9 cellular contexts compared by ENCODE assay signal in the genomic region with DNA sequence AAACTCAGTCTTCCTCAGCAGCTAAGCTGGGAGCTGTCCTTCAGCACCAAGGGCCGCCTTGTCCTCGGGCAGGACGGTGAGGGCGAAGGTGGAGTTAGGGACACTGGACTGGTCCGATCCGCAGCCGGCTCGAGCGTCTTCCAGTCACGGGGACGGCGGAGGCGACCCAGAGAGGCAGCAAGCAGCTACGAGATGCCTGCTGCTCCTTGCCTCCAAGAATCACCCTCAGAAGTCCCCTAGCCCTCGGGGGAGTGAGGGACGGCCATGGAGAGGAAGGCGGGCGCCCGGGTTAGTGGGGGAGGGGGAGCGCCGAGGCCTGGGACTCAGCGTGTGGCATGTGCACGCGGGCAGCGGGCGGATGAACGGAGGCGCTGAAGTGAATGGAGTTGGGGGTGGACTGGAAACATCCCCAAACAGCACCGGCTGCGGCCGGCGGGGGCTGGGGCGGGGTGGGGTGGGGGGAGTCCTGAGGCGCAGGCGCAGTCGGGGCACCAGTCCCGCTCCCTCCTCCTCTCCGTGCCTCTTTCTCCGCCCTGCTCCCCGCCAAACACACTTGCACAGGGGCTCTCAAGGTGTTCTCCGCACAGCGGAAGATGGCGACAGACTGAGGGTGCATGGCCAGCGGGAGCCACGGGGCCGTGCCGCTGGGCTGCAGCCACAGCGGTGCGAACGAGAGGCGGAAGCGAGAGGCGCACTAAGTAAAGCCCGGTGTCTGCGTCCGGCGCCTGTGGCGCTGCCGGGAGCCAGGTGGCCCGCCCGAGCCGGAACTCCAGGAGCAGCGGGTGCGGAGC. TPM values are rescaled to one million over a fixed set of nuclear protein-coding genes. Genes with fewer than 3 reads are reported as not detected.
DNase-seq lines count a peak whose midpoint lies in the region; FAIRE-seq and TF ChIP-seq lines count a peak whose summit lies in the region.
"Had no signal": no experiment of that assay in that cellular context is flagged by ENCODE, and none has a peak within 500 bp of the region (broad histone marks: within the 10 kb centered on the region; RNA-seq: fewer than 3 reads in every experiment).

NALF2 (plus strand) TSS at position 492 of the 791 bp plus-strand sequence. CDS start 957 bp downstream, outside the sequence.

- H3K27me3 ChIP-seq in Caco-2 (replicated peaks; ENCODE audit: control insufficient read depth, insufficient read depth, low read length) (no peaks in the 10 kb centered on the region), HUES6 (ENCODE audit: control insufficient read depth, insufficient read depth, low read length) (peaks cover 73% of the 10 kb centered on the region)

- H3K4me3 ChIP-seq in Caco-2 (ENCODE audit: low read depth, low read length) (peak within 1 kb of the TSS; percentile 63), HUES6 (ENCODE audit: low read depth, low read length) (peak within 1 kb of the TSS; percentile 87), kidney (ENCODE audit: low read length in 2 of 2) (peak within 1 kb of the TSS; percentile 42 to 46)

- H3K27ac ChIP-seq in HUES6 (ENCODE audit: low read depth, low read length) (no peak within 1 kb of the TSS), RWPE1 (no peak within 1 kb of the TSS), kidney (ENCODE audit: low read depth in 2 of 2, low read length in 2 of 2) (no peak within 1 kb of the TSS)

- POLR2A ChIA-PET in Caco-2 (lab: Charles Lee) (no interaction called here), RWPE1 (lab: Yijun Ruan, JAX; ENCODE audit: low non-redundant PET) (no interaction called here)

- intact Hi-C loops in Caco-2 (cut with micrococcal nuclease; ENCODE audit: unreplicated experiment) (loop anchor here (1.0 kb wide), 1 partner anchor 52 kb away; no protein-coding TSS in a partner anchor), kidney (cut with DNase I) (no loop called here)

- TF ChIP-seq CTCF in Caco-2 (IDR thresholded peaks at IDR 0.05; ENCODE audit: insufficient read depth in 1 of 2, low read depth in 1 of 2, low read length in 1 of 2, severe bottlenecking in 1 of 2, unreplicated experiment in 1 of 2) (no peak), RWPE1 (conservative IDR thresholded peaks at IDR 0.05; ENCODE audit: low read depth) (no peak), kidney (IDR thresholded peaks at IDR 0.05; ENCODE audit: borderline replicate concordance, extremely low read depth, insufficient read depth) (no peak), D721Med (IDR thresholded peaks at IDR 0.05; ENCODE audit: insufficient read depth, missing control alignments) (no peak)

- no peaks in the 10 kb centered on the region for H3K36me3 Mint-ChIP-seq in Caco-2 (ENCODE audit: insufficient read depth, unreplicated experiment)

- FAIRE-seq in kidney (lab: Jason Lieb, UNC): no peak
- no peak for FAIRE-seq in D721Med (lab: Jason Lieb, UNC)

- H3K36me3 ChIP-seq in Caco-2 (ENCODE audit: control insufficient read depth, insufficient read depth, low read length): no peaks in the 10 kb centered on the region
- H3K36me3 ChIP-seq in HUES6 (ENCODE audit: control insufficient read depth, insufficient read depth, low read length): no peaks in the 10 kb centered on the region
- no peaks in the 10 kb centered on the region for H3K36me3 ChIP-seq in kidney (ENCODE audit: control insufficient read depth in 1 of 2, insufficient read depth in 2 of 2, low read length in 2 of 2)

- H3K27ac Mint-ChIP-seq in Caco-2 (ENCODE audit: unreplicated experiment): no peak within 1 kb of the TSS

- H3K4me1 ChIP-seq in Caco-2 (no peaks in the 10 kb centered on the region), HUES6 (ENCODE audit: control insufficient read depth, insufficient read depth, low read length) (peaks cover 18% of the 10 kb centered on the region), kidney (ENCODE audit: control insufficient read depth in 1 of 2, insufficient read depth in 1 of 2, low read depth in 1 of 2, low read length in 2 of 2) (no peaks in the 10 kb centered on the region)

- no TSS peak for BruUV-seq in Caco-2 (replicated peaks; lab: Mats Ljungman, UMichigan)

- DNase-seq in Caco-2: peak; percentile 80 to 81
- peak; percentile 14 for DNase-seq in RWPE1 (ENCODE audit: low spot score)
- peak; percentile 74 for DNase-seq in cerebellar cortex (ENCODE audit: low spot score)
- peak; percentile 85 for DNase-seq in kidney
- DNase-seq in stimulated activated CD4-positive, alpha-beta T cell treated with anti-CD3 and anti-CD28 coated beads, Interleukin-15, amount 100 ng/mL, for 24 hours: peak; percentile 56
- DNase-seq in KG1 (lab: John Stamatoyannopoulos, UW): no peak
- DNase-seq in D721Med (ENCODE audit: insufficient read length, low spot score): no peak

- peak within 1 kb of the TSS; percentile 77 for H3K4me3 Mint-ChIP-seq in Caco-2 (ENCODE audit: unreplicated experiment)

- H3K9me3 Mint-ChIP-seq in Caco-2 (ENCODE audit: unreplicated experiment): no peaks in the 10 kb centered on the region

- no peaks in the 10 kb centered on the region for H3K9me3 ChIP-seq in Caco-2
- H3K9me3 ChIP-seq in HUES6 (ENCODE audit: control insufficient read depth, insufficient read depth, low read depth, low read length): peaks cover 8% of the 10 kb centered on the region; the same call in 1 of the 2 replicates
- H3K9me3 ChIP-seq in kidney (ENCODE audit: control insufficient read depth in 1 of 2, low read length in 2 of 2): no peaks in the 10 kb centered on the region

- CTCF ChIA-PET in Caco-2 (lab: Charles Lee): interaction anchor here (0.6 to 1.0 kb wide), 5 partner anchors 28 to 630 kb away, joined by 3 to 10 read pairs (median 4); partner anchors contain the start of gene IGBP1
- CTCF ChIA-PET in RWPE1 (lab: Yijun Ruan, JAX): interaction anchor here (1.2 kb wide), 1 partner anchor 526 kb away, joined by 3 read pairs; no protein-coding TSS in a partner anchor

- H3K4me1 Mint-ChIP-seq in Caco-2 (ENCODE audit: low read depth, unreplicated experiment): no peaks in the 10 kb centered on the region

- H3K27me3 Mint-ChIP-seq in Caco-2 (ENCODE audit: insufficient read depth, unreplicated experiment): peaks cover 2% of the 10 kb centered on the region

- peak within 1 kb of the TSS; percentile 59 for H3K9ac ChIP-seq in HUES6 (ENCODE audit: low read length)
- H3K9ac ChIP-seq in kidney (ENCODE audit: low read length in 2 of 2): no peak within 1 kb of the TSS

RNA-seq across cellular contexts. Expression of gene NALF2, which starts in this region (rescaled TPM):
- total RNA-seq in Caco-2 (2022) (3.0 and 3.1 TPM in 2 replicates), kidney (2.0 TPM)
- polyA plus RNA-seq in kidney (ENCODE audit: insufficient read depth, low read depth, low replicate concordance): 1.9 TPM
- total RNA-seq: myocyte had no signal

Comparison
In these comparisons a context has a peak if more than half of its experiments do, and no peak if none do; other contexts are left out.
1. DNase-seq: peak in Caco-2 (2 of 2), RWPE1 (single experiment), cerebellar cortex (single experiment), kidney (single experiment) and stimulated activated CD4-positive, alpha-beta T cell treated with anti-CD3 and anti-CD28 coated beads, Interleukin-15, amount 100 ng/mL, for 24 hours (single experiment); none in KG1 (single experiment) and D721Med (single experiment).
2. Peak in every context shown above with its lines, with median percentiles within 50 percentile points of each other: H3K4me3 ChIP-seq.